Comparison of ENCODE assay signal across 8 cellular contexts in the genomic region with DNA sequence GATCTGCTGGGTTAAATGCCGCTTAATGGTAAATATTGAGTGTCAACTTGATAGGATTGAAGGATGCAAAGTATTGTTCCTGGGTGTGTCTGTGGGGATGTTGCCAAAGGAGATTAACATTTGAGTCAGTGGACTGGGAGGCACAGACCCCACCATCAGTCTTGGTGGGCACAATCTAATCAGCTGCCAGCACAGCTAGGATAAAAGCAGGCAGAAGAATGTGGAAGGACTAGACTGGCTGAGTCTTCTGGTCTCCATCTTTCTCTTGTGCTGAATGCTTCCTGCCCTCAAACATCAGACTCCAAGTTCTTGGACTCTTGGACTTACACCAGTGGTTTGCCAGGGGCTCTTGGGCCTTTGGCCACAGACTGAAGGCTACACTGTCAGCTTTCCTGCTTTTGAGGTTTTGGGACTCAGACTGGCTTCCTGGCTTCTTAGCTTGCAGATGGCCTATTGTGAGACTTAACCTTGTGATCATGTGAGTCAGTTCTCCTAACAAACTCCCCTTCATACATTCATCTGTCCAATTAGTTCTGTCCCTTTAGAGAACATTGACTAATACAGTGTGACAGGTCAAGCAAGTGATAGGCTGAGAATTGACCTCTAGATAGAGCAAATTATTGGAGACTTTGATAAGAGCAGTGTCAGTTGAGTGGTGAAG.
DNase-seq lines count a peak whose midpoint lies in the region; ATAC-seq and TF ChIP-seq lines count a peak whose summit lies in the region.
"Not testable (repeated sequence)": the region's sequence is repeated elsewhere in the genome, so short reads cannot be mapped to it uniquely, and the experiment has no call there.

No MANE protein-coding gene starts in this region.

- peaks cover 31 to 53% (median 49%) of the 10 kb centered on the region in 10 experiments for H3K4me1 ChIP-seq in BLaER1 treated with 17β-estradiol and CSF1 and Interleukin-3, amounts not matched to agents 10 nM and 100 nM
- H3K4me1 ChIP-seq in MM.1S (ENCODE audit: low read length): peaks cover 16% of the 10 kb centered on the region
- H3K4me1 ChIP-seq in Panc1 (ENCODE audit: control insufficient read depth, insufficient read depth, low read length): peaks cover 21% of the 10 kb centered on the region
- peaks cover 12 to 39% (median 29%) of the 10 kb centered on the region in 4 donors for H3K4me1 ChIP-seq in transverse colon

- not testable (repeated sequence) for H3K9me2 ChIP-seq in MM.1S (replicated peaks; ENCODE audit: insufficient read depth, low read length)

- H3K36me3 ChIP-seq in BLaER1 treated with 17β-estradiol and CSF1 and Interleukin-3, amounts not matched to agents 10 nM and 100 nM; KOPT-K1 (ENCODE audit: insufficient read depth, low read length); MM.1S (replicated peaks; ENCODE audit: insufficient read depth, low read length); Panc1 (ENCODE audit: control insufficient read depth, insufficient read depth, low read length); transverse colon: not testable (repeated sequence)

- H3K9me3 ChIP-seq in BLaER1 treated with 17β-estradiol and CSF1 and Interleukin-3, amounts not matched to agents 10 nM and 100 nM (replicated peaks in 1 of 11): peaks cover 0 to 24% (median 14%) of the 10 kb centered on the region in 11 experiments; a peak in 16 of 22 replicates
- not testable (repeated sequence) for H3K9me3 ChIP-seq in KOPT-K1 (ENCODE audit: insufficient read depth, low read length, poor library complexity, severe bottlenecking); MM.1S (replicated peaks; ENCODE audit: insufficient read depth, low read length); Panc1 (ENCODE audit: control insufficient read depth, insufficient read depth, low read depth, low read length); transverse colon

- not testable (repeated sequence) for ATAC-seq in Panc1

- not testable (repeated sequence) for TF ChIP-seq CTCF in MM.1S (IDR thresholded peaks at IDR 0.05; ENCODE audit: low read length); Panc1 (IDR thresholded peaks at IDR 0.05); VCaP (conservative IDR thresholded peaks at IDR 0.05); transverse colon (IDR thresholded peaks at IDR 0.05)

- not testable (repeated sequence) for TF ChIP-seq EP300 in transverse colon (IDR thresholded peaks at IDR 0.05; ENCODE audit: low read depth)

- 0 to 100% methylated on average over 1 of the region's 1 CpG for WGBS in transverse colon (ENCODE audit: low coverage in 1 of 2), 2 donors

- H3K4me2 ChIP-seq in BLaER1 treated with 17β-estradiol and CSF1 and Interleukin-3, amounts not matched to agents 10 nM and 100 nM: peak overlapping the region; percentile 71 to 91 (median 84)
- H3K4me2 ChIP-seq in MM.1S (ENCODE audit: low read depth, low read length): not testable (repeated sequence)

- H3K79me2 ChIP-seq in MM.1S (ENCODE audit: low read length): not testable (repeated sequence)

- H2AFZ ChIP-seq in MM.1S (ENCODE audit: low read length): 0 out of 2 replicates have a peak overlapping the region, but pooled peaks have one; percentile 23

- not testable (repeated sequence) for H3K27me3 ChIP-seq in BLaER1 treated with 17β-estradiol and CSF1 and Interleukin-3, amounts not matched to agents 10 nM and 100 nM; MM.1S (replicated peaks; ENCODE audit: insufficient read depth, low read length); Panc1 (ENCODE audit: control insufficient read depth, insufficient read depth, low read length); transverse colon

- not testable (repeated sequence) for TF ChIP-seq POLR2A in transverse colon (IDR thresholded peaks at IDR 0.05)

- H4K20me1 ChIP-seq in BLaER1 treated with 17β-estradiol and CSF1 and Interleukin-3, amounts not matched to agents 10 nM and 100 nM; MM.1S (ENCODE audit: insufficient read depth, low read length): not testable (repeated sequence)

- CTCF ChIA-PET in Panc1 (lab: Charles Lee): not testable (repeated sequence)

- DNase-seq in MM.1S; Panc1 (ENCODE audit: low read depth, low spot score); transverse colon: not testable (repeated sequence)
- peak; percentile 81 for DNase-seq in foreskin melanocyte
- DNase-seq in left kidney (ENCODE audit: low read depth, low spot score): peak; percentile 0

- H3K9ac ChIP-seq in BLaER1 treated with 17β-estradiol and CSF1 and Interleukin-3, amounts not matched to agents 10 nM and 100 nM; MM.1S (ENCODE audit: low read length): not testable (repeated sequence)

- intact Hi-C loops in Panc1 (cut with micrococcal nuclease; ENCODE audit: unreplicated experiment): loop anchor here (5.0 to 10.0 kb wide), 2 partner anchors 189 to 284 kb away; no protein-coding TSS in a partner anchor
- intact Hi-C loops in transverse colon (cut with DNase I; ENCODE audit: low total_unique reads): not testable (repeated sequence)

- H3F3A ChIP-seq in MM.1S (ENCODE audit: insufficient read depth, low read length): peaks cover 19% of the 10 kb centered on the region

- not testable (repeated sequence) for BruUV-seq in Panc1 (replicated peaks; lab: Mats Ljungman, UMichigan)

- peak overlapping the region in 9 of 11 experiments; percentile 3 to 89 (median 79); a peak in 15 of 22 replicates for H3K27ac ChIP-seq in BLaER1 treated with 17β-estradiol and CSF1 and Interleukin-3, amounts not matched to agents 10 nM and 100 nM
- H3K27ac ChIP-seq in KOPT-K1 (ENCODE audit: low read depth, low read length, poor library complexity, severe bottlenecking) (peak overlapping the region; percentile 16), MM.1S (ENCODE audit: low read length) (peak overlapping the region; percentile 96; the same call in 1 of the 2 replicates), Panc1 (ENCODE audit: low read length) (peak overlapping the region; percentile 89; the same call in 1 of the 2 replicates), VCaP (peak overlapping the region; percentile 90; the same call in 1 of the 2 replicates), transverse colon (peak overlapping the region in 3 of 4 donors; percentile 83 to 85 (median 84))

- H3K4me3 ChIP-seq in BLaER1 treated with 17β-estradiol and CSF1 and Interleukin-3, amounts not matched to agents 10 nM and 100 nM; MM.1S (ENCODE audit: low read length); Panc1 (ENCODE audit: low read depth in 2 of 2, low read length in 2 of 2); transverse colon: not testable (repeated sequence)

- POLR2A ChIA-PET in Panc1 (lab: Charles Lee): not testable (repeated sequence)

- in situ Hi-C loops in Panc1 (cut with HindIII; ENCODE audit: low pct_unique_long_range_greater_than_20kb, low sequenced_read_pairs); transverse colon (cut with MboI; ENCODE audit: low pct_ligation_motif_present in 1 of 4, low pct_unique_long_range_greater_than_20kb in 1 of 4, low sequenced_read_pairs in 3 of 4): not testable (repeated sequence)

Comparison
In these comparisons a context has a peak if more than half of its experiments do, and no peak if none do; other contexts are left out.
1. H3K27ac ChIP-seq: peak in every context shown above with its lines; median percentile 96 in MM.1S; 90 in VCaP; 89 in Panc1; 84 in transverse colon; 79 in BLaER1 treated with 17β-estradiol and CSF1 and Interleukin-3, amounts not matched to agents 10 nM and 100 nM; 16 in KOPT-K1.